21 cellular contexts compared by ENCODE assay signal in genomic region chr22:27430799-27431480, GRCh38.
A peak's percentile ranks its signal among the peaks of the same experiment; 100 is the strongest.
DNase-seq lines count a peak whose midpoint lies in the region; ATAC-seq and TF ChIP-seq lines count a peak whose summit lies in the region.
"Had no signal": no experiment of that assay in that cellular context is flagged by ENCODE, and none has a peak within 500 bp of the region (broad histone marks: within the 10 kb centered on the region; RNA-seq: fewer than 3 reads in every experiment).

No MANE protein-coding gene starts in this region.

- no peak for TF ChIP-seq CTCF in liver (IDR thresholded peaks at IDR 0.05; ENCODE audit: low read depth, low read length, missing input control)
- TF ChIP-seq CTCF in right lobe of liver (IDR thresholded peaks at IDR 0.05), result no peak
- no peak for TF ChIP-seq CTCF in nephron (IDR thresholded peaks at IDR 0.05; ENCODE audit: unreplicated experiment in 3 of 3)

- peaks cover 10% of the 10 kb centered on the region for H3K36me3 Mint-ChIP-seq in nephron (ENCODE audit: low read depth)
- H3K36me3 Mint-ChIP-seq: CD14-positive monocyte; CD8-positive, alpha-beta memory T cell had no signal

- H3K27ac ChIP-seq in liver (ENCODE audit: low read depth in 1 of 2, low read length in 2 of 2) (no peak overlapping the region), right lobe of liver (no peak overlapping the region)
- H3K27ac ChIP-seq: A549; BLaER1 treated with 17β-estradiol and CSF1 and Interleukin-3, amounts not matched to agents 10 nM and 100 nM had no signal

- TF ChIP-seq RAD21 in liver (IDR thresholded peaks at IDR 0.05), result no peak

- peaks cover 40% of the 10 kb centered on the region for H3K4me1 Mint-ChIP-seq in nephron
- H3K4me1 Mint-ChIP-seq: CD14-positive monocyte; CD8-positive, alpha-beta memory T cell had no signal

- intact Hi-C loops in right lobe of liver (cut with DNase I), result no loop called here

- 75% methylated on average over 14 of the region's 14 CpGs for WGBS in liver
- WGBS in right lobe of liver (ENCODE audit: insufficient coverage, low coverage, low lambda C conversion rate, missing lambda C conversion rate), result 68% methylated on average over 7 of the region's 14 CpGs

- H3K36me3 ChIP-seq in liver (ENCODE audit: control insufficient read depth in 4 of 4, insufficient read depth in 3 of 4, low read depth in 1 of 4, low read length in 3 of 4) (no peaks in the 10 kb centered on the region), right lobe of liver (no peaks in the 10 kb centered on the region)
- H3K36me3 ChIP-seq: BE2C; BLaER1 treated with 17β-estradiol and CSF1 and Interleukin-3, amounts not matched to agents 10 nM and 100 nM had no signal

- H3K27ac Mint-ChIP-seq in nephron, result peak overlapping the region in 2 of 3 experiments; percentile 11 to 70
- H3K27ac Mint-ChIP-seq: CD14-positive monocyte; CD4-positive, alpha-beta T cell; CD8-positive, alpha-beta memory T cell had no signal

- H3K9me3 ChIP-seq in liver (ENCODE audit: control insufficient read depth in 4 of 4, low read length in 3 of 4) (peaks cover 0 to 3% (median 1%) of the 10 kb centered on the region in 4 donors), right lobe of liver (no peaks in the 10 kb centered on the region)
- H3K9me3 ChIP-seq: BE2C had no signal

- ATAC-seq in right lobe of liver, result no peak
- ATAC-seq: A549, HCT116 had no signal

- H3K27me3 Mint-ChIP-seq in nephron (ENCODE audit: low read depth), result peaks cover 42% of the 10 kb centered on the region

- H3K4me3 Mint-ChIP-seq in nephron, result no peak overlapping the region
- H3K4me3 Mint-ChIP-seq: CD14-positive monocyte; CD4-positive, alpha-beta T cell; CD8-positive, alpha-beta memory T cell; H9 had no signal

- no peak for TF ChIP-seq POLR2A in right lobe of liver (IDR thresholded peaks at IDR 0.05)

- DNase-seq in right lobe of liver (no peak), islet precursor cell (peak; percentile 87), Kasumi-1 (lab: John Stamatoyannopoulos, UW) (no peak), NCI-H510A treated with DMSO at 0.1 percent for 48 hours (lab: John Stamatoyannopoulos, UW) (no peak), DMS53 treated with DMSO at 0.1 percent for 48 hours (lab: John Stamatoyannopoulos, UW; ENCODE audit: unreplicated experiment) (no peak)
- DNase-seq: 8988T; ACHN; AML-193; BE2C; CD4-positive, alpha-beta T cell; CD8-positive, alpha-beta memory T cell; DMS 273 treated with DMSO at 0.1 percent for 48 hours; DMS79 treated with DMSO at 0.1 percent for 48 hours; GOT3; H9 had no signal

- H3K9me3 Mint-ChIP-seq in nephron, result peaks cover 28% of the 10 kb centered on the region

- H3K9ac ChIP-seq in liver (ENCODE audit: low read depth in 1 of 2, low read length in 2 of 2), result no peak overlapping the region
- H3K9ac ChIP-seq: BLaER1 treated with 17β-estradiol and CSF1 and Interleukin-3, amounts not matched to agents 10 nM and 100 nM had no signal

- H3K27me3 ChIP-seq in liver (ENCODE audit: control insufficient read depth in 4 of 4, insufficient read depth in 4 of 4, low read length in 3 of 4), result no peaks in the 10 kb centered on the region
- H3K27me3 ChIP-seq in right lobe of liver, result no peaks in the 10 kb centered on the region
- H3K27me3 ChIP-seq: BE2C; BLaER1 treated with 17β-estradiol and CSF1 and Interleukin-3, amounts not matched to agents 10 nM and 100 nM had no signal

- peaks cover 0 to 8% (median 3%) of the 10 kb centered on the region in 4 donors for H3K4me1 ChIP-seq in liver (ENCODE audit: control insufficient read depth in 4 of 4, insufficient read depth in 4 of 4, low read length in 3 of 4)
- peaks cover 0 to 4% (median 0%) of the 10 kb centered on the region in 4 donors for H3K4me1 ChIP-seq in right lobe of liver
- H3K4me1 ChIP-seq: A549 had no signal

- H3K4me3 ChIP-seq in liver (ENCODE audit: low read depth in 1 of 3, low read length in 3 of 3) (no peak overlapping the region), right lobe of liver (no peak overlapping the region)
- H3K4me3 ChIP-seq: A549; BLaER1 treated with 17β-estradiol and CSF1 and Interleukin-3, amounts not matched to agents 10 nM and 100 nM had no signal

TF ChIP-seq in liver, 16 proteins besides CTCF, POLR2A, EP300 and RAD21:
- no peak for TF ChIP-seq JUND (IDR thresholded peaks at IDR 0.05)
- TF ChIP-seq HNF4A (conservative IDR thresholded peaks at IDR 0.05), result peak; percentile 10 to 39
- TF ChIP-seq FOXA1 (IDR thresholded peaks at IDR 0.05), result no peak
